In genomic region chr7:48202916-48203315, GRCh38 we compare ENCODE assay signal across 4 cellular contexts. TPM values are rescaled to one million over a fixed set of nuclear protein-coding genes. Genes with fewer than 3 reads are reported as not detected.
"Had no signal": no experiment of that assay in that cellular context is flagged by ENCODE, and none has a peak within 500 bp of the region (broad histone marks: within the 10 kb centered on the region; RNA-seq: fewer than 3 reads in every experiment).

No MANE protein-coding gene starts in this region.

RNA-seq across cellular contexts. Expression of gene ABCA13, which starts 31.7 kb away (rescaled TPM):
- total RNA-seq: OCI-LY7, Right ventricle myocardium inferior, SJCRH30 had no signal
- polyA plus RNA-seq: SK-N-SH had no signal
